ENCODE assay signal across 22 cellular contexts in genomic region chr16:10927497-10928112, GRCh38. TPM values are rescaled to one million over a fixed set of nuclear protein-coding genes. Genes with fewer than 3 reads are reported as not detected.
"Had no signal": no experiment of that assay in that cellular context is flagged by ENCODE, and none has a peak within 500 bp of the region (broad histone marks: within the 10 kb centered on the region; RNA-seq: fewer than 3 reads in every experiment).

No MANE protein-coding gene starts in this region.

- H3K27me3 Mint-ChIP-seq: activated CD4-positive, alpha-beta T cell treated with anti-CD3 and anti-CD28 coated beads, Interleukin-2, amount 10 ng/mL, durations not matched to agents 7 days and 5 days; activated T-cell treated with anti-CD3 and anti-CD28 coated beads, Interleukin-2, amount 50 U/mL, for 24 hours; stimulated activated naive CD8-positive, alpha-beta T cell treated with anti-CD3 and anti-CD28 coated beads, Interleukin-15, amount 100 ng/mL, for 72 hours had no signal

- H2AFZ ChIP-seq: hepatocyte had no signal

- H3K4me2 ChIP-seq: hepatocyte had no signal

- H3K4me1 ChIP-seq: foreskin keratinocyte had no signal

- DNase-seq: activated CD4-positive, alpha-beta T cell treated with anti-CD3 and anti-CD28 coated beads, Interleukin-2, amount 10 ng/mL, durations not matched to agents 7 days and 5 days; activated CD8-positive, alpha-beta T cell treated with anti-CD3 and anti-CD28 coated beads, Interleukin-2, amount 10 ng/mL, durations not matched to agents 7 days and 5 days; activated naive CD4-positive, alpha-beta T cell treated with anti-CD3 and anti-CD28 coated beads for 36 hours; activated T-cell treated with anti-CD3 and anti-CD28 coated beads, Interleukin-2, amount 50 U/mL, for 24 hours; brain microvascular endothelial cell; central memory CD4-positive, alpha-beta T cell; foreskin keratinocyte; left cardiac atrium; retina; stimulated activated CD4-positive, alpha-beta T cell treated with anti-CD3 and anti-CD28 coated beads, Interleukin-12 subunit alpha, Interleukin-12 subunit beta, amount 100 ng/mL, for 4 hours; stimulated activated CD4-positive, alpha-beta T cell treated with anti-CD3 and anti-CD28 coated beads, Interleukin-1b, Interleukin-23, amount 100 ng/mL, for 48 hours; stimulated activated naive CD8-positive, alpha-beta T cell treated with anti-CD3 and anti-CD28 coated beads, Interleukin-15, amount 100 ng/mL, for 72 hours; T1000; transverse colon had no signal

- H3K27ac Mint-ChIP-seq: activated CD4-positive, alpha-beta T cell treated with anti-CD3 and anti-CD28 coated beads, Interleukin-2, amount 10 ng/mL, durations not matched to agents 7 days and 5 days; activated CD8-positive, alpha-beta T cell treated with anti-CD3 and anti-CD28 coated beads, Interleukin-2, amount 10 ng/mL, durations not matched to agents 7 days and 5 days; activated naive CD4-positive, alpha-beta T cell treated with anti-CD3 and anti-CD28 coated beads for 36 hours; activated T-cell treated with anti-CD3 and anti-CD28 coated beads, Interleukin-2, amount 50 U/mL, for 24 hours; mesothelial cell of epicardium had no signal

- FAIRE-seq: colon had no signal

- H3K4me1 Mint-ChIP-seq: mesothelial cell of epicardium had no signal

- H3K4me3 ChIP-seq: hepatocyte, lung, suprapubic skin, transverse colon had no signal

- H3K9me3 ChIP-seq: suprapubic skin, transverse colon had no signal

- H3K9me3 Mint-ChIP-seq: activated CD4-positive, alpha-beta T cell treated with anti-CD3 and anti-CD28 coated beads, Interleukin-2, amount 10 ng/mL, durations not matched to agents 7 days and 5 days; activated T-cell treated with anti-CD3 and anti-CD28 coated beads, Interleukin-2, amount 50 U/mL, for 24 hours; mesothelial cell of epicardium; stimulated activated naive CD8-positive, alpha-beta T cell treated with anti-CD3 and anti-CD28 coated beads, Interleukin-15, amount 100 ng/mL, for 72 hours had no signal

- H3K27me3 ChIP-seq: brain microvascular endothelial cell, foreskin keratinocyte, hepatocyte, suprapubic skin, transverse colon had no signal

- ATAC-seq: activated CD4-positive, CD25-positive, alpha-beta regulatory T cell treated with anti-CD3 and anti-CD28 coated beads, Interleukin-2, amount 50 U/mL, for 24 hours; activated CD8-positive, alpha-beta T cell treated with anti-CD3 and anti-CD28 coated beads, Interleukin-2, amount 10 ng/mL, durations not matched to agents 7 days and 5 days; foreskin keratinocyte; left cardiac atrium; stimulated activated naive CD8-positive, alpha-beta T cell treated with anti-CD3 and anti-CD28 coated beads, Interleukin-15, amount 100 ng/mL, for 72 hours had no signal

- H3K27ac ChIP-seq: brain microvascular endothelial cell, foreskin keratinocyte, hepatocyte, suprapubic skin, transverse colon had no signal

- H3K4me3 Mint-ChIP-seq: activated CD4-positive, alpha-beta T cell treated with anti-CD3 and anti-CD28 coated beads, Interleukin-2, amount 10 ng/mL, durations not matched to agents 7 days and 5 days; activated CD8-positive, alpha-beta T cell treated with anti-CD3 and anti-CD28 coated beads, Interleukin-2, amount 10 ng/mL, durations not matched to agents 7 days and 5 days; activated naive CD4-positive, alpha-beta T cell treated with anti-CD3 and anti-CD28 coated beads for 36 hours; activated T-cell treated with anti-CD3 and anti-CD28 coated beads, Interleukin-2, amount 50 U/mL, for 24 hours; mesothelial cell of epicardium; stimulated activated naive CD8-positive, alpha-beta T cell treated with anti-CD3 and anti-CD28 coated beads, Interleukin-15, amount 100 ng/mL, for 72 hours had no signal

RNA-seq across cellular contexts. Expression of gene CIITA, which starts 50.6 kb away (rescaled TPM):
- total RNA-seq: epithelial cell of proximal tubule, hepatocyte had no signal
- polyA plus RNA-seq: neural cell had no signal
